In the genomic region with DNA sequence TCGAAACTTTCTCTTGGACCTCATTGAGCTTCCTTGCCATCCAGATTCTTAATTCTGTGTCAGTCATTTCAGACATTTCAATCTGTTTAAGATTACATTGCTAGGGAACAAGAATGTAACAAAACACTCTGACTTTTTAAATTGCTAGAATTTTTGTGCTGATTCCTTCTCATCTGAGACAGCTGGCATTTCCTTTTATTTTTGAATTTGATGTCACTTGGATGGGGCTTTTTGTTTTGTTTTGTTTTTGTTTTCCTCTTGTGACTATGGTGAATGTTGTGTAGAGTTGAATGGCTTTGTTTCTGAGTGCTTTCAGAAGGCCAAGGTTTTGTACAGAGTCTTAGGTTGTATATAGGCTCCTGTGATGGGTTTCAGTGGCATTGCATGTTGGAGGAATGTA, we compare ENCODE assay signal across 19 cellular contexts.
"Had no signal": no experiment of that assay in that cellular context is flagged by ENCODE, and none has a peak within 500 bp of the region (broad histone marks: within the 10 kb centered on the region; RNA-seq: fewer than 3 reads in every experiment).

No MANE protein-coding gene starts in this region.

- ATAC-seq: heart left ventricle; naive thymus-derived CD8-positive, alpha-beta T cell; stimulated activated naive B cell treated with anti-CD40 and anti-IgM and Interleukin-4, amounts not matched to agents 10 μg/mL and 1 μg/mL and 100 μg/mL, for 72 hours had no signal

- H3K27me3 ChIP-seq: esophagus muscularis mucosa, heart left ventricle, ovary, right atrium auricular region, sigmoid colon, stomach had no signal

- H3K36me3 ChIP-seq: esophagus muscularis mucosa, heart left ventricle, ovary, right atrium auricular region, sigmoid colon, stomach had no signal

- FAIRE-seq: endometrium, frontal cortex, islet of Langerhans had no signal

- DNase-seq: cortex of kidney; effector memory CD4-positive, alpha-beta T cell; hippocampal formation; kidney glomerular epithelial cell; naive thymus-derived CD8-positive, alpha-beta T cell; ovary; sigmoid colon; stimulated activated CD4-positive, alpha-beta T cell treated with anti-CD3 and anti-CD28 coated beads, Interleukin-2, amount 100 ng/mL, for 24 hours; stimulated activated CD4-positive, alpha-beta T cell treated with anti-CD3 and anti-CD28 coated beads, Interleukin-4, amount 100 ng/mL, for 4 hours; stimulated activated naive B cell treated with anti-CD40 and anti-IgM and Interleukin-4, amounts not matched to agents 10 μg/mL and 1 μg/mL and 100 μg/mL, for 72 hours; stomach; substantia nigra had no signal

- H3K4me3 ChIP-seq: esophagus muscularis mucosa, heart left ventricle, ovary, right atrium auricular region, sigmoid colon, skin epidermis, stomach had no signal

- H3K4me1 ChIP-seq: esophagus muscularis mucosa, heart left ventricle, right atrium auricular region, sigmoid colon, stomach had no signal

- H3K27ac ChIP-seq: esophagus muscularis mucosa, heart left ventricle, ovary, right atrium auricular region, sigmoid colon, skin epidermis, stomach had no signal

- H3K9me3 ChIP-seq: ovary, right atrium auricular region, sigmoid colon had no signal
